ENCODE assay signal across 14 cellular contexts in the genomic region with DNA sequence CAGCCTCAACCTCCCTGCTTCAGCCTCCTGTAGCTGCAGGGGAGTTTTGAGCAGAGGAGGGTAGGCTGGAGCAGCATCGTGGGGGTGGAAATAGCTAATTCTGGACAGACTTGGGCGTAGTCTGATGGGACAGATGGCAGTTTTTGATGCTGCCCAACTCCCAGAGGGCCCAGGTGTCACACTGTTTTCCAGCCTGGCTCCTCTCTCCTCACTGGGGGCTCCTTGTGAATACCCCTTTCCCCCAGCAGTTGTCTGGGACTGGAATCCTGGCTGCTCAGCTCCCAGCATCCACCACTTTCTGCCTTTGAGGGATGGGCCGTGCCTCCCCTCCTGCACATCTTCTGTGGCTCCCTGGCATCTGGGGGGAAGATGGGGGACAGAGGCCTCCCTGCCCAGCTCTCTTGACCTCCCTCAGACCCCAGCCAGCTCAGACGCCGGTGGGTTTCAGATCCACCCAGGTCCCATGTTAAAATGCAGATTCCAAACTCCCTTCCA. TPM values are rescaled to one million over a fixed set of nuclear protein-coding genes. Genes with fewer than 3 reads are reported as not detected.
DNase-seq lines count a peak whose midpoint lies in the region; ATAC-seq and TF ChIP-seq lines count a peak whose summit lies in the region.
"Had no signal": no experiment of that assay in that cellular context is flagged by ENCODE, and none has a peak within 500 bp of the region (broad histone marks: within the 10 kb centered on the region; RNA-seq: fewer than 3 reads in every experiment).

No MANE protein-coding gene starts in this region.

- no peaks in the 10 kb centered on the region for H3K27me3 ChIP-seq in Panc1 (ENCODE audit: control insufficient read depth, insufficient read depth, low read length)
- no peaks in the 10 kb centered on the region for H3K27me3 ChIP-seq in PC-9 (ENCODE audit: insufficient read depth, low read depth)

- peaks cover 80% of the 10 kb centered on the region for H3K4me1 Mint-ChIP-seq in T-helper 2 cell treated with Interferon-gamma antibody and Interleukin-4, amounts not matched to agents 5 μg/mL and 100 μg/mL, for 36 hours (ENCODE audit: low read depth)
- peaks cover 78% of the 10 kb centered on the region for H3K4me1 Mint-ChIP-seq in endothelial cell (ENCODE audit: unreplicated experiment)

- no TSS peak for BruUV-seq in Panc1 (replicated peaks; lab: Mats Ljungman, UMichigan)
- no TSS peak for BruUV-seq in PC-9 (replicated peaks; lab: Mats Ljungman, UMichigan)

- peaks cover 47% of the 10 kb centered on the region; the same call in 1 of the 2 replicates for H3F3A ChIP-seq in PC-9 (ENCODE audit: insufficient read depth, low read depth)

- DNase-seq in T-helper 2 cell treated with Interferon-gamma antibody and Interleukin-4, amounts not matched to agents 5 μg/mL and 100 μg/mL, for 36 hours (ENCODE audit: low spot score): no peak
- DNase-seq in T-helper 2 cell (no peak), Panc1 (ENCODE audit: low read depth, low spot score) (no peak), endothelial cell (ENCODE audit: low spot score) (no peak), PC-9 (no peak), coronary artery (ENCODE audit: low spot score) (no peak), epidermal melanocyte (ENCODE audit: insufficient read length, low spot score) (no peak)
- DNase-seq: anterior cingulate cortex, EL, MV-4-11, NCI-H69 had no signal

- H3K27me3 Mint-ChIP-seq in T-helper 2 cell treated with Interferon-gamma antibody and Interleukin-4, amounts not matched to agents 5 μg/mL and 100 μg/mL, for 36 hours (ENCODE audit: low read depth): no peaks in the 10 kb centered on the region
- H3K27me3 Mint-ChIP-seq in endothelial cell (ENCODE audit: unreplicated experiment): peaks cover 22% of the 10 kb centered on the region

- CTCF ChIA-PET in Panc1 (lab: Charles Lee) (no interaction called here), PC-9 (lab: Charles Lee) (no interaction called here)

- H3K9me3 Mint-ChIP-seq in T-helper 2 cell treated with Interferon-gamma antibody and Interleukin-4, amounts not matched to agents 5 μg/mL and 100 μg/mL, for 36 hours: no peaks in the 10 kb centered on the region
- no peaks in the 10 kb centered on the region for H3K9me3 Mint-ChIP-seq in endothelial cell (ENCODE audit: unreplicated experiment)
- H3K9me3 Mint-ChIP-seq: nephron; stimulated activated effector memory CD8-positive, alpha-beta T cell treated with anti-CD3 and anti-CD28 coated beads, Interleukin-12 subunit alpha, Interleukin-12 subunit beta, amount 100 ng/mL, for 72 hours had no signal

- peaks cover 15% of the 10 kb centered on the region for H4K20me1 ChIP-seq in PC-9 (ENCODE audit: insufficient read depth)

- ATAC-seq in Panc1: no peak
- ATAC-seq: stimulated activated effector memory CD8-positive, alpha-beta T cell treated with anti-CD3 and anti-CD28 coated beads, Interleukin-12 subunit alpha, Interleukin-12 subunit beta, amount 100 ng/mL, for 72 hours had no signal

- H3K36me3 ChIP-seq in Panc1 (ENCODE audit: control insufficient read depth, insufficient read depth, low read length) (no peaks in the 10 kb centered on the region), PC-9 (ENCODE audit: low read depth) (no peaks in the 10 kb centered on the region; the same call in 1 of the 2 replicates)

- peak overlapping the region; percentile 49; the same call in 1 of the 2 replicates for H3K27ac ChIP-seq in Panc1 (ENCODE audit: low read length)
- peak overlapping the region in 14 of 21 experiments; percentile 2 to 69 (median 34) for H3K27ac ChIP-seq in skin epidermis
- H3K27ac ChIP-seq in PC-9: no peak overlapping the region
- peak overlapping the region in 1 of 2 donors; percentile 67 for H3K27ac ChIP-seq in coronary artery

- no peak overlapping the region for H3K4me3 ChIP-seq in Panc1 (ENCODE audit: low read depth in 2 of 2, low read length in 2 of 2)
- no peak overlapping the region for H3K4me3 ChIP-seq in skin epidermis
- H3K4me3 ChIP-seq in PC-9: no peak overlapping the region
- no peak overlapping the region for H3K4me3 ChIP-seq in coronary artery

- peaks cover 68% of the 10 kb centered on the region for H3K4me1 ChIP-seq in Panc1 (ENCODE audit: control insufficient read depth, insufficient read depth, low read length)
- peaks cover 14% of the 10 kb centered on the region for H3K4me1 ChIP-seq in PC-9 (replicated peaks; ENCODE audit: insufficient read depth)

- H3K4me2 ChIP-seq in PC-9: no peak overlapping the region

- POLR2A ChIA-PET in Panc1 (lab: Charles Lee) (interaction anchor here (0.5 kb wide), 1 partner anchor 99 kb away, joined by 3 read pairs; no protein-coding TSS in a partner anchor), PC-9 (lab: Charles Lee; ENCODE audit: unreplicated experiment) (no interaction called here)

- 0 out of 2 replicates have a peak, but pooled peaks cover 4% of the 10 kb centered on the region for H3K79me2 ChIP-seq in PC-9 (ENCODE audit: low read depth)

- TF ChIP-seq CTCF in Panc1 (IDR thresholded peaks at IDR 0.05) (no peak), endothelial cell (IDR thresholded peaks at IDR 0.05; ENCODE audit: unreplicated experiment) (no peak), PC-9 (conservative IDR thresholded peaks at IDR 0.05) (no peak), coronary artery (IDR thresholded peaks at IDR 0.05) (no peak)

- H3K9me2 ChIP-seq in PC-9 (ENCODE audit: insufficient read depth): no peaks in the 10 kb centered on the region

- peaks cover 40% of the 10 kb centered on the region for H3K36me3 Mint-ChIP-seq in T-helper 2 cell treated with Interferon-gamma antibody and Interleukin-4, amounts not matched to agents 5 μg/mL and 100 μg/mL, for 36 hours (ENCODE audit: low read depth)
- peaks cover 40% of the 10 kb centered on the region for H3K36me3 Mint-ChIP-seq in endothelial cell (ENCODE audit: low read depth, unreplicated experiment)

- intact Hi-C loops in Panc1 (cut with micrococcal nuclease; ENCODE audit: unreplicated experiment) (no loop called here), PC-9 (cut with micrococcal nuclease; ENCODE audit: unreplicated experiment) (no loop called here)

- H3K9me3 ChIP-seq in Panc1 (ENCODE audit: control insufficient read depth, insufficient read depth, low read depth, low read length) (no peaks in the 10 kb centered on the region), PC-9 (ENCODE audit: insufficient read depth, low read depth) (no peaks in the 10 kb centered on the region)

- peak overlapping the region; percentile 45 for H3K27ac Mint-ChIP-seq in T-helper 2 cell treated with Interferon-gamma antibody and Interleukin-4, amounts not matched to agents 5 μg/mL and 100 μg/mL, for 36 hours
- peak overlapping the region; percentile 77 for H3K27ac Mint-ChIP-seq in endothelial cell (ENCODE audit: unreplicated experiment)

- no peak overlapping the region for H2AFZ ChIP-seq in PC-9

- in situ Hi-C loops in Panc1 (cut with HindIII; ENCODE audit: low pct_unique_long_range_greater_than_20kb, low sequenced_read_pairs): no loop called here

- no peak overlapping the region for H3K4me3 Mint-ChIP-seq in T-helper 2 cell treated with Interferon-gamma antibody and Interleukin-4, amounts not matched to agents 5 μg/mL and 100 μg/mL, for 36 hours
- no peak overlapping the region for H3K4me3 Mint-ChIP-seq in endothelial cell (ENCODE audit: unreplicated experiment)
- H3K4me3 Mint-ChIP-seq: nephron had no signal

RNA-seq across cellular contexts. Expression of gene SH2B3, which starts 34.0 kb away (rescaled TPM):
- total RNA-seq in Panc1 (2021; ENCODE audit: unreplicated experiment) (39.6 TPM), endothelial cell (ENCODE audit: unreplicated experiment) (93.7 TPM), PC-9 (2021) (4.8 and 6.5 TPM in 2 replicates)
- polyA plus RNA-seq in Panc1 (2012; ENCODE audit: insufficient read length): 25.5 TPM
